ENCODE assay signal across 21 cellular contexts in genomic region chr14:71698698-71699097, GRCh38.
"Had no signal": no experiment of that assay in that cellular context is flagged by ENCODE, and none has a peak within 500 bp of the region (broad histone marks: within the 10 kb centered on the region; RNA-seq: fewer than 3 reads in every experiment).

No MANE protein-coding gene starts in this region.

- H3K27ac ChIP-seq: body of pancreas, left ventricle myocardium inferior, neutrophil, pancreas, transverse colon had no signal

- H3K4me3 ChIP-seq: body of pancreas, left ventricle myocardium inferior, pancreas, transverse colon had no signal

- H3K36me3 ChIP-seq: left ventricle myocardium inferior, pancreas had no signal

- DNase-seq: activated CD4-positive, alpha-beta memory T cell treated with anti-CD3 and anti-CD28 coated beads for 36 hours; activated CD4-positive, alpha-beta T cell treated with anti-CD3 and anti-CD28 coated beads for 48 hours; activated effector memory CD4-positive, alpha-beta T cell treated with Interleukin-2 at 50 U/mL for 16 hours; activated naive CD4-positive, alpha-beta T cell treated with anti-CD3 and anti-CD28 coated beads, Interleukin-2, amount 10 ng/mL, durations not matched to agents 7 days and 5 days; activated naive CD8-positive, alpha-beta T cell treated with anti-CD3 and anti-CD28 coated beads, Interleukin-2, amount 50 U/mL, for 24 hours; activated T-cell treated with anti-CD3 and anti-CD28 coated beads, Interleukin-2, amount 50 U/mL, for 48 hours; body of pancreas; effector CD4-positive, alpha-beta T cell; erythroblast; hippocampal formation; kidney glomerular epithelial cell; left ventricle myocardium inferior; pancreas; right cardiac atrium; small intestine; stimulated activated CD4-positive, alpha-beta T cell treated with anti-CD3 and anti-CD28 coated beads, Interleukin-15, amount 100 ng/mL, for 24 hours; stimulated activated CD8-positive, alpha-beta memory T cell treated with anti-CD3 and anti-CD28 coated beads, Interleukin-4, amount 100 ng/mL, for 48 hours; stimulated activated naive B cell treated with anti-CD40 and anti-IgM and Interleukin-4, amounts not matched to agents 10 μg/mL and 1 μg/mL and 100 μg/mL, for 72 hours; transverse colon had no signal

- H3K27me3 ChIP-seq: body of pancreas, neutrophil, pancreas, transverse colon had no signal

- H3K9me3 ChIP-seq: body of pancreas, left ventricle myocardium inferior, neutrophil, pancreas, transverse colon had no signal

- H3K4me1 ChIP-seq: body of pancreas, pancreas had no signal

- ATAC-seq: body of pancreas; pancreas; right cardiac atrium; stimulated activated naive B cell treated with anti-CD40 and anti-IgM and Interleukin-4, amounts not matched to agents 10 μg/mL and 1 μg/mL and 100 μg/mL, for 72 hours had no signal

- FAIRE-seq: frontal cortex, pancreas, small intestine had no signal
